Comparison of ENCODE assay signal across 32 cellular contexts in genomic region chr4:109051054-109051453, GRCh38.
"Had no signal": no experiment of that assay in that cellular context is flagged by ENCODE, and none has a peak within 500 bp of the region (broad histone marks: within the 10 kb centered on the region; RNA-seq: fewer than 3 reads in every experiment).

No MANE protein-coding gene starts in this region.

- H3K36me3 ChIP-seq: brain microvascular endothelial cell, esophagus muscularis mucosa, gastroesophageal sphincter had no signal

- FAIRE-seq: astrocyte, bronchial epithelial cell had no signal

- DNase-seq: activated CD4-positive, alpha-beta T cell treated with anti-CD3 and anti-CD28 coated beads for 4 hours; activated CD4-positive, alpha-beta T cell treated with anti-CD3 and anti-CD28 coated beads, Interleukin-2, amount 50 U/mL, for 1 hour; activated CD4-positive, alpha-beta T cell treated with anti-CD3 and anti-CD28 coated beads, Interleukin-2, amount 50 U/mL, for 48 hours; activated CD4-positive, CD25-positive, alpha-beta regulatory T cell; activated CD4-positive, CD25-positive, alpha-beta regulatory T cell treated with anti-CD3 and anti-CD28 coated beads, Interleukin-2, amount 50 U/mL, for 72 hours; activated CD8-positive, alpha-beta memory T cell treated with anti-CD3 and anti-CD28 coated beads for 24 hours; activated CD8-positive, alpha-beta T cell treated with anti-CD3 and anti-CD28 coated beads for 36 hours; activated effector memory CD4-positive, alpha-beta T cell treated with Interleukin-2 at 50 U/mL for 16 hours; activated gamma-delta T cell treated with Interleukin-2 at 50 U/mL for 16 hours; activated naive CD4-positive, alpha-beta T cell treated with anti-CD3 and anti-CD28 coated beads, Interleukin-2, amount 50 U/mL, for 16 hours; activated naive CD4-positive, alpha-beta T cell treated with Interleukin-2 at 50 U/mL for 16 hours; activated T-cell treated with anti-CD3 and anti-CD28 coated beads, Interleukin-2, amount 50 U/mL, for 4 hours; amniotic stem cell; anterior cingulate cortex; brain microvascular endothelial cell; dorsolateral prefrontal cortex; effector memory CD4-positive, alpha-beta T cell; endodermal cell; foreskin keratinocyte; T-helper 1 cell; T-helper 17 cell; T1000 had no signal

- H3K4me3 ChIP-seq: coronary artery, dorsolateral prefrontal cortex, esophagus muscularis mucosa, gastroesophageal sphincter had no signal

- H3K27ac ChIP-seq: brain microvascular endothelial cell, coronary artery, dorsolateral prefrontal cortex, esophagus muscularis mucosa, foreskin keratinocyte, gastroesophageal sphincter had no signal

- H3K9me3 Mint-ChIP-seq: activated CD8-positive, alpha-beta T cell treated with anti-CD3 and anti-CD28 coated beads for 36 hours; activated T-cell treated with anti-CD3 and anti-CD28 coated beads, Interleukin-2, amount 50 U/mL, for 4 hours; activated T-helper 17 cell treated with anti-CD3 and anti-CD28 coated beads, Interleukin-2, amount 50 U/mL, for 72 hours; central memory CD8-positive, alpha-beta T cell; dendritic cell treated with granulocyte-macrophage colony-stimulating factor and Interleukin-4, amounts not matched to agents 40 ng/mL and 50 ng/mL, for 4 days; endodermal cell; T-helper 2 cell treated with Interferon-gamma antibody and Interleukin-4, amounts not matched to agents 5 μg/mL and 100 μg/mL, for 36 hours had no signal

- H3K36me3 Mint-ChIP-seq: activated naive CD8-positive, alpha-beta T cell had no signal

- ATAC-seq: activated CD8-positive, alpha-beta T cell treated with anti-CD3 and anti-CD28 coated beads for 36 hours; activated T-cell treated with anti-CD3 and anti-CD28 coated beads, Interleukin-2, amount 50 U/mL, for 4 hours; activated T-helper 17 cell treated with anti-CD3 and anti-CD28 coated beads, Interleukin-2, amount 50 U/mL, for 72 hours; foreskin keratinocyte; gastroesophageal sphincter; T-helper 17 cell had no signal

- H3K4me1 Mint-ChIP-seq: central memory CD8-positive, alpha-beta T cell; endodermal cell had no signal

- H3K4me3 Mint-ChIP-seq: activated CD8-positive, alpha-beta T cell treated with anti-CD3 and anti-CD28 coated beads for 36 hours; activated naive CD8-positive, alpha-beta T cell; activated T-cell treated with anti-CD3 and anti-CD28 coated beads, Interleukin-2, amount 50 U/mL, for 4 hours; activated T-helper 17 cell treated with anti-CD3 and anti-CD28 coated beads, Interleukin-2, amount 50 U/mL, for 72 hours; central memory CD8-positive, alpha-beta T cell; dendritic cell treated with granulocyte-macrophage colony-stimulating factor and Interleukin-4, amounts not matched to agents 40 ng/mL and 50 ng/mL, for 4 days; endodermal cell; T-helper 17 cell; T-helper 2 cell treated with Interferon-gamma antibody and Interleukin-4, amounts not matched to agents 5 μg/mL and 100 μg/mL, for 36 hours had no signal

- H3K27ac Mint-ChIP-seq: activated CD8-positive, alpha-beta T cell treated with anti-CD3 and anti-CD28 coated beads for 36 hours; activated naive CD8-positive, alpha-beta T cell; activated T-helper 17 cell treated with anti-CD3 and anti-CD28 coated beads, Interleukin-2, amount 50 U/mL, for 72 hours; dendritic cell treated with granulocyte-macrophage colony-stimulating factor and Interleukin-4, amounts not matched to agents 40 ng/mL and 50 ng/mL, for 4 days; endodermal cell; T-helper 17 cell; T-helper 2 cell treated with Interferon-gamma antibody and Interleukin-4, amounts not matched to agents 5 μg/mL and 100 μg/mL, for 36 hours had no signal

- H3K4me1 ChIP-seq: foreskin keratinocyte had no signal

- H3K9me3 ChIP-seq: esophagus muscularis mucosa, gastroesophageal sphincter had no signal
